In genomic region chr10:63698815-63699205, GRCh38 we compare ENCODE assay signal across 14 cellular contexts.
DNase-seq lines count a peak whose midpoint lies in the region; ATAC-seq and TF ChIP-seq lines count a peak whose summit lies in the region.
"Had no signal": no experiment of that assay in that cellular context is flagged by ENCODE, and none has a peak within 500 bp of the region (broad histone marks: within the 10 kb centered on the region; RNA-seq: fewer than 3 reads in every experiment).

No MANE protein-coding gene starts in this region.

- no peak overlapping the region for H3K27ac ChIP-seq in BLaER1
- peak overlapping the region; percentile 90 for H3K27ac ChIP-seq in RWPE2 (ENCODE audit: poor library complexity, severe bottlenecking)
- no peak overlapping the region for H3K27ac ChIP-seq in fibroblast of lung (ENCODE audit: insufficient read depth, low read length)
- peak overlapping the region; percentile 57 for H3K27ac ChIP-seq in rectal smooth muscle tissue (ENCODE audit: low read depth, low read length)
- no peak overlapping the region for H3K27ac ChIP-seq in substantia nigra (ENCODE audit: low read depth, low read length, poor library complexity, severe bottlenecking)

- TF ChIP-seq CTCF in RWPE2 (IDR thresholded peaks at IDR 0.05; ENCODE audit: poor library complexity, severe bottlenecking) = no peak
- TF ChIP-seq CTCF in fibroblast of lung (conservative IDR thresholded peaks at IDR 0.05 in 1 of 2, IDR thresholded peaks at IDR 0.05 in 1 of 2; ENCODE audit: low read depth in 1 of 2, low read length in 2 of 2) = no peak

- H3K36me3 ChIP-seq in BLaER1 (no peaks in the 10 kb centered on the region), RWPE2 (ENCODE audit: low read depth) (no peaks in the 10 kb centered on the region), fibroblast of lung (ENCODE audit: control insufficient read depth, insufficient read depth, low read length) (no peaks in the 10 kb centered on the region), rectal smooth muscle tissue (ENCODE audit: control insufficient read depth, insufficient read depth, low read length) (no peaks in the 10 kb centered on the region)

- H3K9me3 ChIP-seq in BLaER1 = no peaks in the 10 kb centered on the region; the same call in 1 of the 2 replicates
- H3K9me3 ChIP-seq in RWPE2 (ENCODE audit: severe bottlenecking) = no peaks in the 10 kb centered on the region
- H3K9me3 ChIP-seq in fibroblast of lung (ENCODE audit: control insufficient read depth, insufficient read depth, low read depth, low read length) = no peaks in the 10 kb centered on the region

- no peak overlapping the region for H2AFZ ChIP-seq in fibroblast of lung (ENCODE audit: low read length)

- no peak overlapping the region for H3K9ac ChIP-seq in BLaER1
- H3K9ac ChIP-seq in fibroblast of lung (ENCODE audit: insufficient read depth, low read length) = no peak overlapping the region
- H3K9ac ChIP-seq in rectal smooth muscle tissue (ENCODE audit: low read length) = no peak overlapping the region

- H3K4me1 ChIP-seq in BLaER1 (peaks cover 40% of the 10 kb centered on the region), RWPE2 (ENCODE audit: insufficient read depth, poor library complexity, severe bottlenecking) (peaks cover 47% of the 10 kb centered on the region), fibroblast of lung (ENCODE audit: control insufficient read depth, extremely low read depth, insufficient read depth, low read length) (peaks cover 19% of the 10 kb centered on the region), rectal smooth muscle tissue (ENCODE audit: control insufficient read depth, insufficient read depth, low read length) (peaks cover 20% of the 10 kb centered on the region)

- no peaks in the 10 kb centered on the region for H3K79me2 ChIP-seq in fibroblast of lung (ENCODE audit: control insufficient read depth, insufficient read depth, low read length)

- H3K4me3 ChIP-seq in BLaER1 = no peak overlapping the region
- no peak overlapping the region for H3K4me3 ChIP-seq in RWPE2 (ENCODE audit: severe bottlenecking)
- no peak overlapping the region for H3K4me3 ChIP-seq in fibroblast of lung (replicated peaks in 1 of 4; ENCODE audit: control extremely low read depth in 1 of 4, insufficient read depth in 1 of 4, low read depth in 3 of 4, low read length in 4 of 4)
- no peak overlapping the region for H3K4me3 ChIP-seq in rectal smooth muscle tissue (ENCODE audit: low read length)

- ATAC-seq in RWPE2 (ENCODE audit: low read depth) = no peak
- ATAC-seq in HG03045 (IDR thresholded peaks at IDR 0.05; ENCODE audit: unreplicated experiment) = no peak
- ATAC-seq: activated T-cell treated with anti-CD3 and anti-CD28 coated beads, Interleukin-2, amount 50 U/mL, for 72 hours; esophagus mucosa had no signal

- peak overlapping the region; percentile 29; the same call in 1 of the 2 replicates for H3K4me2 ChIP-seq in BLaER1
- H3K4me2 ChIP-seq in fibroblast of lung (ENCODE audit: extremely low read depth, insufficient read depth, low read length) = no peak overlapping the region

- H4K20me1 ChIP-seq in BLaER1 (no peaks in the 10 kb centered on the region), fibroblast of lung (ENCODE audit: control insufficient read depth, extremely low read depth, insufficient read depth, low read length) (no peaks in the 10 kb centered on the region)

- H3K27me3 ChIP-seq in BLaER1 (no peaks in the 10 kb centered on the region), RWPE2 (ENCODE audit: insufficient read depth, poor library complexity, severe bottlenecking) (no peaks in the 10 kb centered on the region), fibroblast of lung (ENCODE audit: control insufficient read depth, insufficient read depth, low read length) (no peaks in the 10 kb centered on the region), rectal smooth muscle tissue (ENCODE audit: control insufficient read depth, insufficient read depth, low read length) (no peaks in the 10 kb centered on the region)

- no peak for DNase-seq in RWPE2 (ENCODE audit: low spot score)
- peak; percentile 42 to 65 for DNase-seq in fibroblast of lung (ENCODE audit: low read depth in 2 of 2)
- DNase-seq in substantia nigra (lab: John Stamatoyannopoulos, UW) = no peak
- DNase-seq in NK-92 (lab: John Stamatoyannopoulos, UW; ENCODE audit: unreplicated experiment) = no peak
- no peak for DNase-seq in SW480 (ENCODE audit: low spot score)
- DNase-seq: activated CD4-positive, alpha-beta T cell treated with anti-CD3 and anti-CD28 coated beads for 1 hour; activated T-cell treated with anti-CD3 and anti-CD28 coated beads, Interleukin-2, amount 50 U/mL, for 72 hours; cerebellar nuclear complex; NCI-H1436; stimulated activated CD8-positive, alpha-beta memory T cell treated with anti-CD3 and anti-CD28 coated beads, Interleukin-4, amount 100 ng/mL, for 48 hours had no signal

Comparison
In these comparisons a context has a peak if more than half of its experiments do, and no peak if none do; other contexts are left out.
1. H3K27ac ChIP-seq: peak in RWPE2 (single experiment) and rectal smooth muscle tissue (single experiment); none in BLaER1 (single experiment), fibroblast of lung (single experiment) and substantia nigra (single experiment).
2. DNase-seq: peak in fibroblast of lung (2 of 2); none in RWPE2 (single experiment), substantia nigra (0 of 49), NK-92 (single experiment) and SW480 (single experiment).